23 cellular contexts compared by ENCODE assay signal in genomic region chr2:205946226-205946625, GRCh38.
A peak's percentile ranks its signal among the peaks of the same experiment; 100 is the strongest.
DNase-seq lines count a peak whose midpoint lies in the region; ATAC-seq and TF ChIP-seq lines count a peak whose summit lies in the region.
"Had no signal": no experiment of that assay in that cellular context is flagged by ENCODE, and none has a peak within 500 bp of the region (broad histone marks: within the 10 kb centered on the region; RNA-seq: fewer than 3 reads in every experiment).

No MANE protein-coding gene starts in this region.

- H3K4me2 ChIP-seq in DND-41 (ENCODE audit: insufficient read depth, low read length) (no peak overlapping the region), PC-9 (no peak overlapping the region)

- no peaks in the 10 kb centered on the region for H3K79me2 ChIP-seq in DND-41 (ENCODE audit: insufficient read depth, low read length)
- H3K79me2 ChIP-seq in PC-9 (ENCODE audit: low read depth) = no peaks in the 10 kb centered on the region

- H2AFZ ChIP-seq in DND-41 (ENCODE audit: low read depth, low read length) (no peak overlapping the region), PC-9 (no peak overlapping the region)

- ATAC-seq in DND-41 (ENCODE audit: insufficient read depth, low read depth) = peak; percentile 83
- ATAC-seq: GM12878 had no signal

- no peak overlapping the region for H3K9ac ChIP-seq in DND-41 (ENCODE audit: low read depth, low read length)

- POLR2A ChIA-PET in PC-9 (lab: Charles Lee; ENCODE audit: unreplicated experiment) = interaction anchor here (0.6 kb wide), 1 partner anchor 764 kb away, joined by 3 read pairs; no protein-coding TSS in a partner anchor

- CTCF ChIA-PET in PC-9 (lab: Charles Lee) = no interaction called here

- H3K4me1 ChIP-seq in DND-41 (ENCODE audit: insufficient read depth, low read length) (no peaks in the 10 kb centered on the region; the same call in 1 of the 2 replicates), neutrophil (ENCODE audit: control insufficient read depth in 1 of 2, insufficient read depth in 1 of 2, low read depth in 1 of 2, low read length in 1 of 2) (peaks cover 73 to 78% of the 10 kb centered on the region in 2 experiments), PC-9 (replicated peaks; ENCODE audit: insufficient read depth) (no peaks in the 10 kb centered on the region)

- DNase-seq in DND-41 = peak; percentile 37
- peak; percentile 71 for DNase-seq in Jurkat, Clone E6-1 (ENCODE audit: low read depth, low spot score)
- no peak for DNase-seq in endothelial cell (ENCODE audit: low spot score)
- no peak for DNase-seq in NCI-H446 (lab: John Stamatoyannopoulos, UW)
- no peak for DNase-seq in PC-9
- no peak for DNase-seq in NCI-H524 treated with DMSO at 0.1 percent for 48 hours (lab: John Stamatoyannopoulos, UW)
- DNase-seq: CD4-positive, alpha-beta T cell; DMS53; EL; GDM1; GOT3; HCEC 1CT; Karpas-422; NCI-H1105 treated with DMSO at 0.1 percent for 48 hours; NCI-H146; NCI-H1930; NCI-H2107; NCI-H526; NCI-H82; SHP77 treated with DMSO at 0.1 percent for 48 hours had no signal

- H3F3A ChIP-seq in PC-9 (ENCODE audit: insufficient read depth, low read depth) = no peaks in the 10 kb centered on the region

- H4K20me1 ChIP-seq in DND-41 (ENCODE audit: insufficient read depth, low read length) = no peaks in the 10 kb centered on the region
- H4K20me1 ChIP-seq in PC-9 (ENCODE audit: insufficient read depth) = no peaks in the 10 kb centered on the region

- H3K36me3 Mint-ChIP-seq in endothelial cell (ENCODE audit: low read depth, unreplicated experiment) = no peaks in the 10 kb centered on the region

- H3K36me3 ChIP-seq in DND-41 (ENCODE audit: insufficient read depth, low read length) (no peaks in the 10 kb centered on the region), neutrophil (no peaks in the 10 kb centered on the region), PC-9 (ENCODE audit: low read depth) (no peaks in the 10 kb centered on the region)

- H3K9me2 ChIP-seq in PC-9 (ENCODE audit: insufficient read depth) = no peaks in the 10 kb centered on the region

- H3K4me1 Mint-ChIP-seq in endothelial cell (ENCODE audit: unreplicated experiment) = peaks cover 51% of the 10 kb centered on the region

- no peak overlapping the region for H3K4me3 ChIP-seq in DND-41 (ENCODE audit: low read depth in 1 of 2, low read length in 2 of 2)
- H3K4me3 ChIP-seq in Jurkat, Clone E6-1 (ENCODE audit: low read length) = no peak overlapping the region
- H3K4me3 ChIP-seq in neutrophil (ENCODE audit: low read depth in 1 of 2, low read length in 1 of 2) = no peak overlapping the region
- no peak overlapping the region for H3K4me3 ChIP-seq in PC-9
- H3K4me3 ChIP-seq: GM12878, SK-N-MC had no signal

- H3K27me3 Mint-ChIP-seq in endothelial cell (ENCODE audit: unreplicated experiment) = peaks cover 2% of the 10 kb centered on the region

- BruUV-seq in PC-9 (replicated peaks; lab: Mats Ljungman, UMichigan) = no TSS peak

- TF ChIP-seq CTCF in DND-41 (IDR thresholded peaks at IDR 0.05; ENCODE audit: borderline replicate concordance, extremely low read depth, low read length, poor library complexity, severe bottlenecking) (no peak), endothelial cell (IDR thresholded peaks at IDR 0.05; ENCODE audit: unreplicated experiment) (no peak), neutrophil (IDR thresholded peaks at IDR 0.05) (no peak), PC-9 (conservative IDR thresholded peaks at IDR 0.05) (no peak)

- H3K4me3 Mint-ChIP-seq in endothelial cell (ENCODE audit: unreplicated experiment) = no peak overlapping the region
- H3K4me3 Mint-ChIP-seq: CD4-positive, alpha-beta T cell had no signal

- no peak overlapping the region for H3K27ac ChIP-seq in DND-41 (ENCODE audit: low read length)
- peak overlapping the region; percentile 91 for H3K27ac ChIP-seq in neutrophil
- no peak overlapping the region for H3K27ac ChIP-seq in PC-9
- H3K27ac ChIP-seq: SK-N-MC had no signal

- no peaks in the 10 kb centered on the region for H3K9me3 Mint-ChIP-seq in endothelial cell (ENCODE audit: unreplicated experiment)
- H3K9me3 Mint-ChIP-seq: CD4-positive, alpha-beta T cell had no signal

- H3K9me3 ChIP-seq in DND-41 (ENCODE audit: insufficient read depth, low read length, severe bottlenecking) (no peaks in the 10 kb centered on the region), neutrophil (no peaks in the 10 kb centered on the region), PC-9 (ENCODE audit: insufficient read depth, low read depth) (no peaks in the 10 kb centered on the region)

- intact Hi-C loops in PC-9 (cut with micrococcal nuclease; ENCODE audit: unreplicated experiment) = loop anchor here (5.0 kb wide), 3 partner anchors 264 to 1799 kb away; partner anchors contain the start of gene NRP2

- peak overlapping the region; percentile 36 for H3K27ac Mint-ChIP-seq in endothelial cell (ENCODE audit: unreplicated experiment)
- H3K27ac Mint-ChIP-seq: CD4-positive, alpha-beta T cell had no signal

- H3K27me3 ChIP-seq in DND-41 (ENCODE audit: insufficient read depth, low read length, poor library complexity) (no peaks in the 10 kb centered on the region), neutrophil (no peaks in the 10 kb centered on the region), PC-9 (ENCODE audit: insufficient read depth, low read depth) (no peaks in the 10 kb centered on the region)

Comparison
In these comparisons a context has a peak if more than half of its experiments do, and no peak if none do; other contexts are left out.
1. DNase-seq: peak in DND-41 (single experiment) and Jurkat, Clone E6-1 (single experiment); none in endothelial cell (single experiment), NCI-H446 (0 of 2), PC-9 (0 of 2) and NCI-H524 treated with DMSO at 0.1 percent for 48 hours (single experiment).